In genomic region chr2:113225505-113226259, GRCh38 we compare ENCODE assay signal across 1 cellular context.
TF ChIP-seq lines count a peak whose summit lies in the region.

No MANE protein-coding gene starts in this region.

TF ChIP-seq in GM23338, 12 proteins besides CTCF, POLR2A, EP300 and RAD21 (continued from another document):
- TF ChIP-seq REST (IDR thresholded peaks at IDR 0.05; ENCODE audit: unreplicated experiment) (no peak), CREB1 (CRISPR knock-in tag; IDR thresholded peaks at IDR 0.05; ENCODE audit: low read depth) (no peak), STAT1 (IDR thresholded peaks at IDR 0.05; ENCODE audit: unreplicated experiment) (no peak), JUNB (IDR thresholded peaks at IDR 0.05; ENCODE audit: unreplicated experiment) (no peak), ZNF114 (CRISPR knock-in tag; IDR thresholded peaks at IDR 0.05) (no peak)
TF ChIP-seq in GM23338: peak in this region for 0.
